ENCODE assay signal across 7 cellular contexts in genomic region chr14:75453817-75454434, GRCh38. TPM values are rescaled to one million over a fixed set of nuclear protein-coding genes. Genes with fewer than 3 reads are reported as not detected.
DNase-seq lines count a peak whose midpoint lies in the region; ATAC-seq, FAIRE-seq and TF ChIP-seq lines count a peak whose summit lies in the region.

No MANE protein-coding gene starts in this region.

- FAIRE-seq in GM19239 (lab: Jason Lieb, UNC) = peak; percentile 56

- H3K4me3 Mint-ChIP-seq in stimulated activated effector memory CD8-positive, alpha-beta T cell treated with anti-CD3 and anti-CD28 coated beads, Interleukin-12 subunit alpha, Interleukin-12 subunit beta, amount 100 ng/mL, for 72 hours = no peak overlapping the region
- H3K4me3 Mint-ChIP-seq in activated T-helper 1 cell treated with anti-CD3 and anti-CD28 coated beads, Interleukin-12 subunit alpha, Interleukin-12 subunit beta, Interleukin-2, Interleukin-4 antibody, amounts not matched to agents 30 ng/mL and 10 ng/mL and 1 ng/mL, durations not matched to agents 14 hours and 24 hours and 36 hours = no peak overlapping the region

- H3K27me3 Mint-ChIP-seq in activated T-helper 1 cell treated with anti-CD3 and anti-CD28 coated beads, Interleukin-12 subunit alpha, Interleukin-12 subunit beta, Interleukin-2, Interleukin-4 antibody, amounts not matched to agents 30 ng/mL and 10 ng/mL and 1 ng/mL, durations not matched to agents 14 hours and 24 hours and 36 hours (ENCODE audit: insufficient read depth) = no peaks in the 10 kb centered on the region

- DNase-seq in GM19239 (ENCODE audit: insufficient read length, low spot score) (peak; percentile 35), fibroblast of the aortic adventitia (ENCODE audit: low read depth) (no peak), KBM-7 (no peak), NCI-H1092 treated with DMSO at 0.1 percent for 48 hours (lab: John Stamatoyannopoulos, UW) (no peak)
- DNase-seq in stimulated activated effector memory CD8-positive, alpha-beta T cell treated with anti-CD3 and anti-CD28 coated beads, Interleukin-12 subunit alpha, Interleukin-12 subunit beta, amount 100 ng/mL, for 72 hours (ENCODE audit: low spot score in 2 of 2) = no peak
- no peak for DNase-seq in activated T-helper 1 cell treated with anti-CD3 and anti-CD28 coated beads, Interleukin-12 subunit alpha, Interleukin-12 subunit beta, Interleukin-2, Interleukin-4 antibody, amounts not matched to agents 30 ng/mL and 10 ng/mL and 1 ng/mL, durations not matched to agents 14 hours and 24 hours and 36 hours (ENCODE audit: low spot score)

- H3K27ac Mint-ChIP-seq in stimulated activated effector memory CD8-positive, alpha-beta T cell treated with anti-CD3 and anti-CD28 coated beads, Interleukin-12 subunit alpha, Interleukin-12 subunit beta, amount 100 ng/mL, for 72 hours = peak overlapping the region; percentile 64
- no peak overlapping the region for H3K27ac Mint-ChIP-seq in activated T-helper 1 cell treated with anti-CD3 and anti-CD28 coated beads, Interleukin-12 subunit alpha, Interleukin-12 subunit beta, Interleukin-2, Interleukin-4 antibody, amounts not matched to agents 30 ng/mL and 10 ng/mL and 1 ng/mL, durations not matched to agents 14 hours and 24 hours and 36 hours

- no peaks in the 10 kb centered on the region for H3K36me3 ChIP-seq in HUES64 (ENCODE audit: insufficient read depth, low read length)

- WGBS in HUES64 = 80% methylated on average over 14 of the region's 14 CpGs

- H3K9me3 ChIP-seq in HUES64 (ENCODE audit: insufficient read depth, low read depth, low read length) = no peaks in the 10 kb centered on the region

- no peaks in the 10 kb centered on the region for H3K27me3 ChIP-seq in HUES64 (ENCODE audit: insufficient read depth, low read length)

- H3K4me1 ChIP-seq in HUES64 (ENCODE audit: insufficient read depth, low read length) = peaks cover 39% of the 10 kb centered on the region

- H3K27ac ChIP-seq in HUES64 (ENCODE audit: low read depth, low read length) = peak overlapping the region; percentile 98

- in situ Hi-C loops in KBM-7 (cut with MboI; ENCODE audit: low pct_unique_long_range_greater_than_20kb, low sequenced_read_pairs) = no loop called here

- ATAC-seq in stimulated activated effector memory CD8-positive, alpha-beta T cell treated with anti-CD3 and anti-CD28 coated beads, Interleukin-12 subunit alpha, Interleukin-12 subunit beta, amount 100 ng/mL, for 72 hours = no peak

- no peaks in the 10 kb centered on the region for H3K9me3 Mint-ChIP-seq in stimulated activated effector memory CD8-positive, alpha-beta T cell treated with anti-CD3 and anti-CD28 coated beads, Interleukin-12 subunit alpha, Interleukin-12 subunit beta, amount 100 ng/mL, for 72 hours
- no peaks in the 10 kb centered on the region for H3K9me3 Mint-ChIP-seq in activated T-helper 1 cell treated with anti-CD3 and anti-CD28 coated beads, Interleukin-12 subunit alpha, Interleukin-12 subunit beta, Interleukin-2, Interleukin-4 antibody, amounts not matched to agents 30 ng/mL and 10 ng/mL and 1 ng/mL, durations not matched to agents 14 hours and 24 hours and 36 hours

- H3K4me3 ChIP-seq in HUES64 (ENCODE audit: low read length) (no peak overlapping the region), fibroblast of the aortic adventitia (ENCODE audit: low read depth, low read length) (no peak overlapping the region)

- peaks cover 6% of the 10 kb centered on the region for H3K4me1 Mint-ChIP-seq in stimulated activated effector memory CD8-positive, alpha-beta T cell treated with anti-CD3 and anti-CD28 coated beads, Interleukin-12 subunit alpha, Interleukin-12 subunit beta, amount 100 ng/mL, for 72 hours
- peaks cover 14% of the 10 kb centered on the region for H3K4me1 Mint-ChIP-seq in activated T-helper 1 cell treated with anti-CD3 and anti-CD28 coated beads, Interleukin-12 subunit alpha, Interleukin-12 subunit beta, Interleukin-2, Interleukin-4 antibody, amounts not matched to agents 30 ng/mL and 10 ng/mL and 1 ng/mL, durations not matched to agents 14 hours and 24 hours and 36 hours (ENCODE audit: low read depth)

- TF ChIP-seq CTCF in fibroblast of the aortic adventitia (IDR thresholded peaks at IDR 0.05; ENCODE audit: insufficient read depth, low read length) = peak; percentile 2

- intact Hi-C loops in activated T-helper 1 cell treated with anti-CD3 and anti-CD28 coated beads, Interleukin-12 subunit alpha, Interleukin-12 subunit beta, Interleukin-2, Interleukin-4 antibody, amounts not matched to agents 30 ng/mL and 10 ng/mL and 1 ng/mL, durations not matched to agents 14 hours and 24 hours and 36 hours (cut with micrococcal nuclease) = loop anchor here (1.0 kb wide), 1 partner anchor 147 kb away; no protein-coding TSS in a partner anchor

- H3K36me3 Mint-ChIP-seq in stimulated activated effector memory CD8-positive, alpha-beta T cell treated with anti-CD3 and anti-CD28 coated beads, Interleukin-12 subunit alpha, Interleukin-12 subunit beta, amount 100 ng/mL, for 72 hours = peaks cover 4% of the 10 kb centered on the region
- no peaks in the 10 kb centered on the region for H3K36me3 Mint-ChIP-seq in activated T-helper 1 cell treated with anti-CD3 and anti-CD28 coated beads, Interleukin-12 subunit alpha, Interleukin-12 subunit beta, Interleukin-2, Interleukin-4 antibody, amounts not matched to agents 30 ng/mL and 10 ng/mL and 1 ng/mL, durations not matched to agents 14 hours and 24 hours and 36 hours (ENCODE audit: low read depth)

- peak overlapping the region; percentile 67 for H3K9ac ChIP-seq in HUES64 (ENCODE audit: low read depth, low read length)

RNA-seq across cellular contexts. Expression of gene JDP2, which starts 26.1 kb away (rescaled TPM):
- 11.6 TPM for polyA plus RNA-seq in HUES64 (2013, experiment 1 of 2)
- 11.8 TPM for polyA plus RNA-seq in HUES64 (2013, experiment 2 of 2)
- 67.9 and 80.1 TPM in 2 replicates for total RNA-seq in fibroblast of the aortic adventitia (ENCODE audit: low replicate concordance)
- total RNA-seq in activated T-helper 1 cell treated with anti-CD3 and anti-CD28 coated beads, Interleukin-12 subunit alpha, Interleukin-12 subunit beta, Interleukin-2, Interleukin-4 antibody, amounts not matched to agents 30 ng/mL and 10 ng/mL and 1 ng/mL, durations not matched to agents 14 hours and 24 hours and 36 hours = 1.8 and 2.0 TPM in 2 replicates

Comparison
In these comparisons a context has a peak if more than half of its experiments do, and no peak if none do; other contexts are left out.
1. RNA of gene JDP2, which starts 26.1 kb away (total RNA-seq): 67.9 to 80.1 TPM in fibroblast of the aortic adventitia; 1.8 to 2.0 TPM in activated T-helper 1 cell treated with anti-CD3 and anti-CD28 coated beads, Interleukin-12 subunit alpha, Interleukin-12 subunit beta, Interleukin-2, Interleukin-4 antibody, amounts not matched to agents 30 ng/mL and 10 ng/mL and 1 ng/mL, durations not matched to agents 14 hours and 24 hours and 36 hours; every median in the first group is over 10 times any median in the second.